ENCODE assay signal across 8 cellular contexts in the genomic region with DNA sequence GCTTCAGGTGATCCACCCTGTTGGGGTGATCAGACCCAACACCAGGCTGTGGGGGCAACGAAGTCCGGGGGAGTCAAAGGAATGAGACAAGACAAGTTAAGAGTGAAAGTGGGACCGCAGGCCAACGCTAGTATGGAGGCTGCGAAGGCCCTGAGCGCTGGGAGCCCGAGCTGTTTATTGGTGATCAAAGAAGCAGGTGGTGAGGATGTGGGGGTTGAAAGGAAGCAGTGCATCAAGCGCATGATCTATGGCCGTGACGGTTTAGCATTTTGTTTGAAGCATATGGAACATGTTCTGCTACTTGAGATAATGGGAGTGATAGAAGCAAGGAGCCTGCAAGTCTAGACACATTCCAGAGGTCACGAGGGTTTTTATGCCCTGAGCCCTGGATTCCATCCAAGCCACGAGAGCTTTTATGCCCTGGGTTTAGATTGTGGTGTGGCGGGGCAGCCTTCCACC. TPM values are rescaled to one million over a fixed set of nuclear protein-coding genes. Genes with fewer than 3 reads are reported as not detected.
DNase-seq lines count a peak whose midpoint lies in the region; ATAC-seq and FAIRE-seq lines count a peak whose summit lies in the region.

No MANE protein-coding gene starts in this region.

- POLR2A ChIA-PET in activated CD4-positive, alpha-beta memory T cell treated with anti-CD3 and anti-CD28 coated beads, Interleukin-2, amount 10 ng/mL, durations not matched to agents 7 days and 5 days (lab: Charles Lee): interaction anchor here (1.1 kb wide), 1 partner anchor 17 kb away, joined by 4 read pairs; no protein-coding TSS in a partner anchor

- DNase-seq in NCI-H2029 treated with DMSO at 0.1 percent for 48 hours (lab: John Stamatoyannopoulos, UW) (peak; percentile 25), fibroblast of peridontal ligament (ENCODE audit: extremely low read depth) (peak; percentile 10), KG1 (lab: John Stamatoyannopoulos, UW) (no peak), RCC 7860 (ENCODE audit: low spot score) (no peak), GM19239 (ENCODE audit: insufficient read length, low spot score) (no peak)
- DNase-seq in activated CD4-positive, alpha-beta memory T cell treated with anti-CD3 and anti-CD28 coated beads, Interleukin-2, amount 10 ng/mL, durations not matched to agents 7 days and 5 days: peak; percentile 68
- DNase-seq in stimulated activated CD8-positive, alpha-beta memory T cell treated with anti-CD3 and anti-CD28 coated beads, Interleukin-2, amount 100 ng/mL, for 48 hours (ENCODE audit: low read depth in 2 of 2): peak; percentile 13 to 40

- H3K4me1 Mint-ChIP-seq in activated CD4-positive, alpha-beta memory T cell treated with anti-CD3 and anti-CD28 coated beads, Interleukin-2, amount 10 ng/mL, durations not matched to agents 7 days and 5 days: peaks cover 51% of the 10 kb centered on the region

- ATAC-seq in HG02884 (IDR thresholded peaks at IDR 0.05; ENCODE audit: unreplicated experiment): no peak

- CTCF ChIA-PET in activated CD4-positive, alpha-beta memory T cell treated with anti-CD3 and anti-CD28 coated beads, Interleukin-2, amount 10 ng/mL, durations not matched to agents 7 days and 5 days (lab: Charles Lee): interaction anchor here (1.0 to 1.7 kb wide), 4 partner anchors 17 to 204 kb away, joined by 3 to 8 read pairs (median 3); no protein-coding TSS in a partner anchor

- H3K36me3 Mint-ChIP-seq in activated CD4-positive, alpha-beta memory T cell treated with anti-CD3 and anti-CD28 coated beads, Interleukin-2, amount 10 ng/mL, durations not matched to agents 7 days and 5 days (ENCODE audit: low read depth): peaks cover 4% of the 10 kb centered on the region

- H3K9me3 Mint-ChIP-seq in activated CD4-positive, alpha-beta memory T cell treated with anti-CD3 and anti-CD28 coated beads, Interleukin-2, amount 10 ng/mL, durations not matched to agents 7 days and 5 days: no peaks in the 10 kb centered on the region

- H3K27ac Mint-ChIP-seq in activated CD4-positive, alpha-beta memory T cell treated with anti-CD3 and anti-CD28 coated beads, Interleukin-2, amount 10 ng/mL, durations not matched to agents 7 days and 5 days: peak overlapping the region; percentile 34

- FAIRE-seq in RCC 7860 (lab: Jason Lieb, UNC): no peak
- FAIRE-seq in GM19239 (lab: Jason Lieb, UNC): no peak

- peaks cover 1% of the 10 kb centered on the region for H3K27me3 Mint-ChIP-seq in activated CD4-positive, alpha-beta memory T cell treated with anti-CD3 and anti-CD28 coated beads, Interleukin-2, amount 10 ng/mL, durations not matched to agents 7 days and 5 days

- peak overlapping the region; percentile 21 for H3K4me3 Mint-ChIP-seq in activated CD4-positive, alpha-beta memory T cell treated with anti-CD3 and anti-CD28 coated beads, Interleukin-2, amount 10 ng/mL, durations not matched to agents 7 days and 5 days

RNA-seq across cellular contexts. Expression of a gene that starts 49.5 kb away (rescaled TPM):
- not detected for total RNA-seq in activated CD4-positive, alpha-beta memory T cell treated with anti-CD3 and anti-CD28 coated beads, Interleukin-2, amount 10 ng/mL, durations not matched to agents 7 days and 5 days

Comparison
In these comparisons a context has a peak if more than half of its experiments do, and no peak if none do; other contexts are left out.
1. DNase-seq: peak in NCI-H2029 treated with DMSO at 0.1 percent for 48 hours (single experiment), activated CD4-positive, alpha-beta memory T cell treated with anti-CD3 and anti-CD28 coated beads, Interleukin-2, amount 10 ng/mL, durations not matched to agents 7 days and 5 days (single experiment), fibroblast of peridontal ligament (single experiment) and stimulated activated CD8-positive, alpha-beta memory T cell treated with anti-CD3 and anti-CD28 coated beads, Interleukin-2, amount 100 ng/mL, for 48 hours (2 of 2); none in KG1 (single experiment), RCC 7860 (single experiment) and GM19239 (single experiment).